In the genomic region with DNA sequence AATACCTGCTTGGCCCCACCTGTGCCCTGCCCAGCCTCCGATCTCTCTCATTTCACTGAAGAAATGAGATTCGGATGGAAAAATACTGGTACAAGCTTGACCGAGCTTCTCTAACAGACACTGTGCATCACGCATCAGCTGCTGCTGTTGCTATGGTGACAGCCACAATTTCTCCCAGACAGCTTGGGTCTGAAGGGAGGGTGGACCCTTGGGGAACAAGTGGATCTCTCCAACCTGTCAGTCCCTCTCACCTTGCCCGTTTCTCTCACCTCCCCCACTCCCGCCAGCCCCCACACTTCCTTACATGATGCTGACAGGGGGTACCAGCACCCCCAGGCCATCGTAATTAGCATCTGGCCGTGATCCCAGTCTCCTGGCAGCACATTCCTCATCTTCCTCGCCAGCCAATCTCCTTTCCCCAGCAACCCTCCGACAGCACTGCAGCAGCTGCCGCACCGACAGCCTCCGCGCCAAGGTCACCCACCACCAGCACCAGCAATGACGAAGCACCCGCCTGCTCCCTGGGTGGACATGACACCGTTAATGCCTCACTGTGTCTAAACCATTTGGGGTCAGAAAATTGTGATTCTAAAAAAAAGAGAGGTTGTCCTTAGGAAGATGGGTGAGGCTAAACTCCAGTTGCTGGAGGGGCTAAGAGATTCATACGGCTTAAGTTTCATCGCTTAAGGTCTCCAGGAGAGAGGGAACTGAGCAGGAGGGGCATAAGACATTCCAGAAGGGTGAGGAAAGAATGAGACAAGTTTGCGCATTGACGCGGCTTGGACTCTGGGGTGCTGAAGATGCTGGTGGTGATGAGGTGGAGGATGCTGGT, we compare ENCODE assay signal across 7 cellular contexts. TPM values are rescaled to one million over a fixed set of nuclear protein-coding genes. Genes with fewer than 3 reads are reported as not detected.
DNase-seq lines count a peak whose midpoint lies in the region; ATAC-seq, FAIRE-seq and TF ChIP-seq lines count a peak whose summit lies in the region.

No MANE protein-coding gene starts in this region.

- DNase-seq in GM13977 (ENCODE audit: low spot score) (peak; percentile 49), NCI-H2227 treated with DMSO at 0.1 percent for 48 hours (lab: John Stamatoyannopoulos, UW) (peak; percentile 87), choroid plexus epithelial cell (ENCODE audit: low read depth) (peak; percentile 89), HepG2 (ENCODE audit: low spot score) (no peak), superior temporal gyrus (ENCODE audit: extremely low spot score) (peak; percentile 91), HEK293T (ENCODE audit: extremely low spot score) (no peak), CD14-positive monocyte (ENCODE audit: low spot score) (no peak)

- intact Hi-C loops in HepG2 (cut with micrococcal nuclease; ENCODE audit: unreplicated experiment) = no loop called here
- intact Hi-C loops in CD14-positive monocyte (cut with micrococcal nuclease) = no loop called here

- H3K9me3 ChIP-seq in HepG2 (ENCODE audit: low read length) = no peaks in the 10 kb centered on the region

- no peaks in the 10 kb centered on the region for H3K36me3 ChIP-seq in HepG2 (replicated peaks in 1 of 2; ENCODE audit: control insufficient read depth in 1 of 2, insufficient read depth in 2 of 2, low read length in 2 of 2)

- H3K4me3 ChIP-seq in choroid plexus epithelial cell (ENCODE audit: low read depth, low read length) (no peak overlapping the region), HepG2 (replicated peaks in 1 of 3; ENCODE audit: insufficient read depth in 1 of 3, low read depth in 2 of 3, low read length in 3 of 3) (no peak overlapping the region)

- in situ Hi-C loops in GM13977 (cut with MboI; ENCODE audit: low pct_unique_long_range_greater_than_20kb, low sequenced_read_pairs, unreplicated experiment) (no loop called here), HepG2 (cut with HindIII; ENCODE audit: extremely low pct_ligation_motif_present, low pct_unique_long_range_greater_than_20kb) (no loop called here)

- 33% methylated on average over 22 of the region's 22 CpGs for WGBS in HepG2 (ENCODE audit: low lambda C conversion rate)

- TF ChIP-seq RAD21 in HepG2 (CRISPR knock-in tag; IDR thresholded peaks at IDR 0.05) = no peak

- no peak overlapping the region for H3K9ac ChIP-seq in HepG2 (ENCODE audit: insufficient read depth, low read depth, low read length)

- no peaks in the 10 kb centered on the region for H3K79me2 ChIP-seq in HepG2 (ENCODE audit: insufficient read depth, low read length)

- no peaks in the 10 kb centered on the region for H3K36me3 Mint-ChIP-seq in CD14-positive monocyte

- TF ChIP-seq CTCF in GM13977 (IDR thresholded peaks at IDR 0.05; ENCODE audit: extremely low read depth, insufficient read depth, missing control alignments) (no peak), choroid plexus epithelial cell (conservative IDR thresholded peaks at IDR 0.05; ENCODE audit: low read depth, low read length) (no peak), HepG2 (CRISPR knock-in tag; IDR thresholded peaks at IDR 0.05) (no peak), CD14-positive monocyte (IDR thresholded peaks at IDR 0.05) (no peak)

- H3K4me3 Mint-ChIP-seq in CD14-positive monocyte = peak overlapping the region in 1 of 2 donors; percentile 57

- CTCF ChIA-PET in HepG2 (lab: Yijun Ruan, JAX; ENCODE audit: low intra/inter-chr PET ratio, low total read pairs) = no interaction called here
- CTCF ChIA-PET in HEK293T (lab: Yijun Ruan, JAX) = interaction anchor here (1.0 kb wide), 1 partner anchor 13 kb away, joined by 3 read pairs; no protein-coding TSS in a partner anchor

- no TSS peak for BruUV-seq in HepG2 (replicated peaks; lab: Mats Ljungman, UMichigan)

- H3K4me1 Mint-ChIP-seq in CD14-positive monocyte = peaks cover 3% of the 10 kb centered on the region

- H3K9me3 Mint-ChIP-seq in CD14-positive monocyte = peaks cover 0 to 4% (median 0%) of the 10 kb centered on the region in 7 donors

- H3K27ac ChIP-seq in HepG2 (ENCODE audit: extremely low read length, insufficient read depth, low read length) = no peak overlapping the region

- peaks cover 31% of the 10 kb centered on the region for H3K4me1 ChIP-seq in HepG2 (ENCODE audit: insufficient read depth, low read length)

- ATAC-seq in HepG2 = peak; percentile 43

- no peak for FAIRE-seq in HepG2 (lab: Jason Lieb, UNC)

- POLR2A ChIA-PET in HepG2 (lab: Yijun Ruan, JAX) = interaction anchor here (1.0 kb wide), 1 partner anchor 132 kb away, joined by 3 read pairs; no protein-coding TSS in a partner anchor
- POLR2A ChIA-PET in HEK293T (lab: Yijun Ruan, JAX) = no interaction called here

- TF ChIP-seq EP300 in HepG2 (IDR thresholded peaks at IDR 0.05; ENCODE audit: low read depth in 2 of 2, low read length in 2 of 2) (no peak), HepG2 (CRISPR knock-in tag; IDR thresholded peaks at IDR 0.05; ENCODE audit: borderline replicate concordance) (no peak)

- TF ChIP-seq POLR2A in HepG2 (IDR thresholded peaks at IDR 0.05; ENCODE audit: insufficient read depth in 1 of 2, low read depth in 2 of 2, low read length in 2 of 2) = no peak

- no peaks in the 10 kb centered on the region for H4K20me1 ChIP-seq in HepG2 (ENCODE audit: insufficient read depth, low read length)

- H3K4me2 ChIP-seq in HepG2 (ENCODE audit: low read depth, low read length) = no peak overlapping the region

- H3K27ac Mint-ChIP-seq in CD14-positive monocyte = no peak overlapping the region

- peaks cover 17 to 25% (median 18%) of the 10 kb centered on the region in 3 donors for H3K27me3 Mint-ChIP-seq in CD14-positive monocyte (ENCODE audit: low read depth in 3 of 3)

- H3K27me3 ChIP-seq in HepG2 (ENCODE audit: control insufficient read depth in 1 of 2, insufficient read depth in 2 of 2, low read length in 2 of 2) = peaks cover 0 to 4% of the 10 kb centered on the region in 2 experiments; a peak in 1 of 5 replicates

- H2AFZ ChIP-seq in HepG2 (ENCODE audit: low read length) = no peak overlapping the region

TF ChIP-seq in HEK293T, 16 proteins besides CTCF, POLR2A, EP300 and RAD21:
- TF ChIP-seq LEF1 (IDR thresholded peaks at IDR 0.05; ENCODE audit: borderline replicate concordance) (no peak), BHLHE40 (IDR thresholded peaks at IDR 0.05; ENCODE audit: borderline replicate concordance) (no peak)

RNA-seq across cellular contexts. Expression of a gene that starts 58.6 kb away (rescaled TPM):
- total RNA-seq in HepG2 (2016; rRNA removed; fragmentation: Illumina TruSeq; extraction: Trizol) = 26.7 and 30.9 TPM in 2 replicates
- total RNA-seq in HepG2 (2016; cell fraction: cytosol; rRNA removed; fragmentation: Illumina TruSeq; extraction: Trizol; ENCODE audit: low read depth) = 6.9 and 8.1 TPM in 2 replicates
- total RNA-seq in HepG2 (2016; cell fraction: insoluble cytoplasmic fraction; rRNA removed; fragmentation: Illumina TruSeq; extraction: Trizol) = 24.9 and 33.4 TPM in 2 replicates
- total RNA-seq in HepG2 (2016; cell fraction: membrane; rRNA removed; fragmentation: Illumina TruSeq; extraction: Trizol) = 10.5 and 13.0 TPM in 2 replicates
- 75.1 and 92.8 TPM in 2 replicates for total RNA-seq in HepG2 (2016; cell fraction: nucleus; rRNA removed; fragmentation: Illumina TruSeq; extraction: Trizol)
- polyA plus RNA-seq in HepG2 (2011; rRNA removed) (43.6 and 49.2 TPM in 2 replicates), CD14-positive monocyte (1 to 10 TPM; 3.3 to 4.0 TPM)
- polyA plus RNA-seq in HepG2 (2011; cell fraction: cytosol; rRNA removed) = 25.1 and 25.7 TPM in 2 replicates
- polyA plus RNA-seq in HepG2 (2011; cell fraction: nucleus; rRNA removed) = 154 and 160 TPM in 2 replicates
- polyA plus RNA-seq in HepG2 (2012) = 30.0 and 33.6 TPM in 2 replicates
- polyA plus RNA-seq in HepG2 (2016; cell fraction: cytosol; fragmentation: Illumina TruSeq; extraction: Trizol; ENCODE audit: low read depth) = 0.53 and 1.5 TPM in 2 replicates
- 17.2 and 18.0 TPM in 2 replicates for polyA plus RNA-seq in HepG2 (2016; cell fraction: insoluble cytoplasmic fraction; fragmentation: Illumina TruSeq; extraction: Trizol; ENCODE audit: low read depth)
- polyA plus RNA-seq in HepG2 (2016; cell fraction: membrane; fragmentation: Illumina TruSeq; extraction: Trizol; ENCODE audit: low read depth) = 1.1 and 1.6 TPM in 2 replicates
- polyA plus RNA-seq in HepG2 (2016; cell fraction: nucleus; fragmentation: Illumina TruSeq; extraction: Trizol; ENCODE audit: insufficient read depth, low read depth) = 103 and 113 TPM in 2 replicates
- 70.9 TPM in 2 replicates for polyA minus RNA-seq in HepG2 (2011; rRNA and poly(A)+ RNA removed; ENCODE audit: low replicate concordance)
- 19.3 and 29.4 TPM in 2 replicates for polyA minus RNA-seq in HepG2 (2011; cell fraction: cytosol; rRNA and poly(A)+ RNA removed)
- 205 and 259 TPM in 2 replicates for polyA minus RNA-seq in HepG2 (2011; cell fraction: nucleus; rRNA and poly(A)+ RNA removed)

Comparison
In these comparisons a context has a peak if more than half of its experiments do, and no peak if none do; other contexts are left out.
1. DNase-seq: peak in GM13977 (single experiment), NCI-H2227 treated with DMSO at 0.1 percent for 48 hours (single experiment), choroid plexus epithelial cell (single experiment) and superior temporal gyrus (single experiment); none in HepG2 (single experiment), HEK293T (single experiment) and CD14-positive monocyte (single experiment).